8 cellular contexts compared by ENCODE assay signal in genomic region chr16:67666538-67667433, GRCh38. TPM values are rescaled to one million over a fixed set of nuclear protein-coding genes. Genes with fewer than 3 reads are reported as not detected.
DNase-seq lines count a peak whose midpoint lies in the region; ATAC-seq and TF ChIP-seq lines count a peak whose summit lies in the region.

A gene with protein sequence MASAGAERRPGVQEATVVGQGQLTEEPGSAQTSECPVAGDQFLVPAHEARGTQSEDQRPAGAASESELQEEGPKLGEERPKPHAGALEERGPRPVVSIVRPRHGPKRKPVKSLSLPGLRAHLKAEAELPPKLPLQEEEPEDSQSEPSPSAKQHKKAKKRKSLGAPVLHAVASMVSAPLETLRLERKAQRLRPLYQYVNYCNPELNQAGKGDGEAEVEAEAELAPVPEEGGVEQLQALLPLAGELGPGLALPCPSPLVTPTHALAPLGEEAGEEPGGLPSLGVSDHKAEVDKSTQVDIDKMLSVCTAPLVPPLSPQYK (plus strand): TSS chr16:67666814. CDS start chr16:67666971, 157 bp downstream.
A gene with protein sequence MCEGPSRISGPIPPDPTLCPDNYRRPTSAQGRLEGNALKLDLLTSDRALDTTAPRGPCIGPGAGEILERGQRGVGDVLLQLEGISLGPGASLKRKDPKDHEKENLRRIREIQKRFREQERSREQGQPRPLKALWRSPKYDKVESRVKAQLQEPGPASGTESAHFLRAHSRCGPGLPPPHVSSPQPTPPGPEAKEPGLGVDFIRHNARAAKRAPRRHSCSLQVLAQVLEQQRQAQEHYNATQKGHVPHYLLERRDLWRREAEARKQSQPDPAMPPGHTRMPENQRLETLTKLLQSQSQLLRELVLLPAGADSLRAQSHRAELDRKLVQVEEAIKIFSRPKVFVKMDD (minus strand): TSS chr16:67666750. CDS start chr16:67666442, 308 bp downstream.

- H4K20me1 ChIP-seq in PC-3 (ENCODE audit: low read length): no peaks in the 10 kb centered on the region

- no peaks in the 10 kb centered on the region for H3F3A ChIP-seq in PC-3 (ENCODE audit: low read length, unreplicated experiment)

- BruUV-seq in PC-3 (replicated peaks; lab: Mats Ljungman, UMichigan): no TSS peak

- peaks cover 0 to 1% of the 10 kb centered on the region in 2 donors for H3K36me3 Mint-ChIP-seq in activated T-cell treated with anti-CD3 and anti-CD28 coated beads, Interleukin-2, amount 50 U/mL, for 72 hours (ENCODE audit: insufficient read depth in 2 of 2)
- H3K36me3 Mint-ChIP-seq in naive B cell: no peaks in the 10 kb centered on the region
- H3K36me3 Mint-ChIP-seq in stimulated activated effector memory CD8-positive, alpha-beta T cell treated with anti-CD3 and anti-CD28 coated beads, Interleukin-12 subunit alpha, Interleukin-12 subunit beta, amount 100 ng/mL, for 72 hours: no peaks in the 10 kb centered on the region

- H3K4me2 ChIP-seq in PC-3 (ENCODE audit: low read length): peak within 1 kb of the TSS; percentile 90

- no peak within 1 kb of the TSS for H3K27ac Mint-ChIP-seq in activated T-cell treated with anti-CD3 and anti-CD28 coated beads, Interleukin-2, amount 50 U/mL, for 72 hours
- peak within 1 kb of the TSS; percentile 54 to 99 (median 90) for H3K27ac Mint-ChIP-seq in naive B cell
- H3K27ac Mint-ChIP-seq in stimulated activated effector memory CD8-positive, alpha-beta T cell treated with anti-CD3 and anti-CD28 coated beads, Interleukin-12 subunit alpha, Interleukin-12 subunit beta, amount 100 ng/mL, for 72 hours: peak within 1 kb of the TSS; percentile 87

- POLR2A ChIA-PET in PC-3 (lab: Charles Lee; ENCODE audit: unreplicated experiment): no interaction called here

- H3K4me1 Mint-ChIP-seq in activated T-cell treated with anti-CD3 and anti-CD28 coated beads, Interleukin-2, amount 50 U/mL, for 72 hours (ENCODE audit: low read depth): peaks cover 36% of the 10 kb centered on the region
- H3K4me1 Mint-ChIP-seq in naive B cell: peaks cover 42 to 54% (median 47%) of the 10 kb centered on the region in 3 donors
- H3K4me1 Mint-ChIP-seq in stimulated activated effector memory CD8-positive, alpha-beta T cell treated with anti-CD3 and anti-CD28 coated beads, Interleukin-12 subunit alpha, Interleukin-12 subunit beta, amount 100 ng/mL, for 72 hours: peaks cover 17% of the 10 kb centered on the region

- peak within 1 kb of the TSS; percentile 52; the same call in 1 of the 2 replicates for H3K9ac ChIP-seq in PC-3 (ENCODE audit: low read length)

- DNase-seq in AG09309 (ENCODE audit: low read depth): no peak
- peak; percentile 46 for DNase-seq in PC-3
- DNase-seq in activated T-cell treated with anti-CD3 and anti-CD28 coated beads, Interleukin-2, amount 50 U/mL, for 72 hours: peak; percentile 86 to 88
- DNase-seq in fibroblast of gingiva (ENCODE audit: low read depth): peak; percentile 74
- DNase-seq in naive B cell: peak; percentile 84
- peak; percentile 67 to 86 for DNase-seq in stimulated activated effector memory CD8-positive, alpha-beta T cell treated with anti-CD3 and anti-CD28 coated beads, Interleukin-12 subunit alpha, Interleukin-12 subunit beta, amount 100 ng/mL, for 72 hours (ENCODE audit: low spot score in 2 of 2)

- no peaks in the 10 kb centered on the region for H3K79me2 ChIP-seq in PC-3 (ENCODE audit: low read length)

- H3K4me1 ChIP-seq in PC-3 (ENCODE audit: insufficient read depth, low read length): no peaks in the 10 kb centered on the region; the same call in 1 of the 2 replicates

- peak within 1 kb of the TSS; percentile 93 to 96 for H3K4me3 Mint-ChIP-seq in activated T-cell treated with anti-CD3 and anti-CD28 coated beads, Interleukin-2, amount 50 U/mL, for 72 hours
- peak within 1 kb of the TSS; percentile 81 to 94 (median 90) for H3K4me3 Mint-ChIP-seq in naive B cell
- H3K4me3 Mint-ChIP-seq in stimulated activated effector memory CD8-positive, alpha-beta T cell treated with anti-CD3 and anti-CD28 coated beads, Interleukin-12 subunit alpha, Interleukin-12 subunit beta, amount 100 ng/mL, for 72 hours: peak within 1 kb of the TSS; percentile 81

- H3K4me3 ChIP-seq in AG09309 (ENCODE audit: control insufficient read depth, low read depth, low read length): peak within 1 kb of the TSS; percentile 48
- peak within 1 kb of the TSS; percentile 68 for H3K4me3 ChIP-seq in PC-3 (ENCODE audit: low read length)

- no peaks in the 10 kb centered on the region for H3K9me2 ChIP-seq in PC-3 (replicated peaks; ENCODE audit: low read length)

- H3K27ac ChIP-seq in PC-3 (ENCODE audit: low read length): no peak within 1 kb of the TSS

- H2AFZ ChIP-seq in PC-3 (ENCODE audit: low read length): peak within 1 kb of the TSS; percentile 73

- H3K9me3 Mint-ChIP-seq in activated T-cell treated with anti-CD3 and anti-CD28 coated beads, Interleukin-2, amount 50 U/mL, for 72 hours: no peaks in the 10 kb centered on the region
- no peaks in the 10 kb centered on the region for H3K9me3 Mint-ChIP-seq in naive B cell
- no peaks in the 10 kb centered on the region for H3K9me3 Mint-ChIP-seq in stimulated activated effector memory CD8-positive, alpha-beta T cell treated with anti-CD3 and anti-CD28 coated beads, Interleukin-12 subunit alpha, Interleukin-12 subunit beta, amount 100 ng/mL, for 72 hours

- no peaks in the 10 kb centered on the region for H3K9me3 ChIP-seq in PC-3 (ENCODE audit: low read length)

- TF ChIP-seq CTCF in AG09309 (IDR thresholded peaks at IDR 0.05; ENCODE audit: control insufficient read depth, insufficient read depth, low read depth, low read length, missing control alignments) (no peak), PC-3 (conservative IDR thresholded peaks at IDR 0.05; ENCODE audit: low read depth, low read length) (no peak)

- H3K36me3 ChIP-seq in PC-3 (ENCODE audit: low read depth, low read length): no peaks in the 10 kb centered on the region

- no peaks in the 10 kb centered on the region for H3K27me3 Mint-ChIP-seq in activated T-cell treated with anti-CD3 and anti-CD28 coated beads, Interleukin-2, amount 50 U/mL, for 72 hours (ENCODE audit: low read depth)
- no peaks in the 10 kb centered on the region for H3K27me3 Mint-ChIP-seq in naive B cell

- H3K27me3 ChIP-seq in PC-3 (ENCODE audit: low read length): no peaks in the 10 kb centered on the region

- intact Hi-C loops in PC-3 (cut with micrococcal nuclease): no loop called here

- ATAC-seq in GM19025 (IDR thresholded peaks at IDR 0.05; ENCODE audit: low read depth, unreplicated experiment): peak; percentile 68
- ATAC-seq in HG03460 (IDR thresholded peaks at IDR 0.05; ENCODE audit: unreplicated experiment): peak; percentile 42
- peak; percentile 61 for ATAC-seq in PC-3
- peak; percentile 75 to 79 for ATAC-seq in activated T-cell treated with anti-CD3 and anti-CD28 coated beads, Interleukin-2, amount 50 U/mL, for 72 hours (replicated peaks in 1 of 2)
- ATAC-seq in naive B cell (ENCODE audit: low read depth in 2 of 2): peak; percentile 73 to 78
- peak; percentile 80 for ATAC-seq in stimulated activated effector memory CD8-positive, alpha-beta T cell treated with anti-CD3 and anti-CD28 coated beads, Interleukin-12 subunit alpha, Interleukin-12 subunit beta, amount 100 ng/mL, for 72 hours

- CTCF ChIA-PET in PC-3 (lab: Charles Lee): no interaction called here

RNA-seq across cellular contexts. Expression of the first gene that starts in this region (rescaled TPM):
- total RNA-seq in PC-3 (2014; rRNA removed): not detected in 2 replicates
- total RNA-seq in activated T-cell treated with anti-CD3 and anti-CD28 coated beads, Interleukin-2, amount 50 U/mL, for 72 hours: 1 to 10 TPM; 4.9 to 5.9 TPM
- 10 to 100 TPM; 10.3 to 12.5 (median 11.1) TPM for polyA plus RNA-seq in naive B cell (ENCODE audit: low read depth in 6 of 6)

RNA-seq across cellular contexts. Expression of the second gene that starts in this region (rescaled TPM):
- 12.0 and 19.4 TPM in 2 replicates for total RNA-seq in PC-3 (2014; rRNA removed)
- 10 to 100 TPM; 12.0 to 18.3 TPM for total RNA-seq in activated T-cell treated with anti-CD3 and anti-CD28 coated beads, Interleukin-2, amount 50 U/mL, for 72 hours
- 1 to 10 TPM in 5 of 6 donors, not detected in 1; 1.2 to 2.6 (median 2.2) TPM for polyA plus RNA-seq in naive B cell (ENCODE audit: low read depth in 6 of 6)
